Comparison of ENCODE assay signal across 8 cellular contexts in genomic region chr6:157764346-157765068, GRCh38. TPM values are rescaled to one million over a fixed set of nuclear protein-coding genes. Genes with fewer than 3 reads are reported as not detected.
A peak's percentile ranks its signal among the peaks of the same experiment; 100 is the strongest.
DNase-seq lines count a peak whose midpoint lies in the region; ATAC-seq and TF ChIP-seq lines count a peak whose summit lies in the region.

No MANE protein-coding gene starts in this region.

- peak overlapping the region; percentile 83 for H3K4me2 ChIP-seq in OCI-LY3 (ENCODE audit: low read length)

- intact Hi-C loops in esophagus squamous epithelium (cut with DNase I): no loop called here

- no peaks in the 10 kb centered on the region for H3K9me3 Mint-ChIP-seq in activated T-cell treated with anti-CD3 and anti-CD28 coated beads, Interleukin-2, amount 50 U/mL, for 4 hours
- peaks cover 3% of the 10 kb centered on the region for H3K9me3 Mint-ChIP-seq in nephron progenitor cell

- H3K27me3 Mint-ChIP-seq in activated T-cell treated with anti-CD3 and anti-CD28 coated beads, Interleukin-2, amount 50 U/mL, for 4 hours (ENCODE audit: low read depth): peaks cover 2% of the 10 kb centered on the region
- no peaks in the 10 kb centered on the region for H3K27me3 Mint-ChIP-seq in nephron progenitor cell (ENCODE audit: low read depth, poor library complexity)

- no peaks in the 10 kb centered on the region for H3K36me3 ChIP-seq in OCI-LY3 (replicated peaks; ENCODE audit: low read depth, low read length)
- no peaks in the 10 kb centered on the region for H3K36me3 ChIP-seq in esophagus squamous epithelium

- peak overlapping the region; percentile 63 for H3K27ac ChIP-seq in OCI-LY3 (ENCODE audit: low read length)
- peak overlapping the region; percentile 77 to 86 (median 84) for H3K27ac ChIP-seq in esophagus squamous epithelium

- peak in 1 of 4 donors; percentile 17 for TF ChIP-seq POLR2A in esophagus squamous epithelium (IDR thresholded peaks at IDR 0.05)

- H3K36me3 Mint-ChIP-seq in activated T-cell treated with anti-CD3 and anti-CD28 coated beads, Interleukin-2, amount 50 U/mL, for 4 hours (ENCODE audit: insufficient read depth): peaks cover 3% of the 10 kb centered on the region
- H3K36me3 Mint-ChIP-seq in nephron progenitor cell (ENCODE audit: low read depth): no peaks in the 10 kb centered on the region

- WGBS in esophagus squamous epithelium, 2 donors: 7 to 13% methylated on average over 12 of the region's 12 CpGs

- H3K4me1 ChIP-seq in OCI-LY3 (ENCODE audit: low read length): peaks cover 75% of the 10 kb centered on the region
- H3K4me1 ChIP-seq in esophagus squamous epithelium: peaks cover 32 to 59% (median 35%) of the 10 kb centered on the region in 3 donors

- no peak overlapping the region for H3K27ac Mint-ChIP-seq in nephron progenitor cell

- H3K9ac ChIP-seq in OCI-LY3 (ENCODE audit: low read length): no peak overlapping the region

- no peaks in the 10 kb centered on the region for H3K9me3 ChIP-seq in OCI-LY3 (ENCODE audit: insufficient read depth, low read length)
- no peaks in the 10 kb centered on the region for H3K9me3 ChIP-seq in esophagus squamous epithelium

- no peaks in the 10 kb centered on the region for H3K79me2 ChIP-seq in OCI-LY3 (ENCODE audit: low read length)

- peaks cover 85% of the 10 kb centered on the region for H3K4me1 Mint-ChIP-seq in activated T-cell treated with anti-CD3 and anti-CD28 coated beads, Interleukin-2, amount 50 U/mL, for 4 hours (ENCODE audit: low read depth)
- peaks cover 46% of the 10 kb centered on the region for H3K4me1 Mint-ChIP-seq in nephron progenitor cell

- H3K4me3 ChIP-seq in OCI-LY3 (ENCODE audit: low read length) (peak overlapping the region; percentile 65), esophagus squamous epithelium (peak overlapping the region in 2 of 4 donors; percentile 6 to 11)

- TF ChIP-seq CTCF in OCI-LY3 (IDR thresholded peaks at IDR 0.05; ENCODE audit: low read depth, low read length): no peak
- TF ChIP-seq CTCF in esophagus squamous epithelium (IDR thresholded peaks at IDR 0.05): no peak
- TF ChIP-seq CTCF in nephron progenitor cell (IDR thresholded peaks at IDR 0.05): no peak

- H3K4me3 Mint-ChIP-seq in activated T-cell treated with anti-CD3 and anti-CD28 coated beads, Interleukin-2, amount 50 U/mL, for 4 hours: peak overlapping the region; percentile 64
- H3K4me3 Mint-ChIP-seq in nephron progenitor cell: no peak overlapping the region

- ATAC-seq in GM18508 (IDR thresholded peaks at IDR 0.05; ENCODE audit: insufficient read depth, unreplicated experiment): peak; percentile 36
- ATAC-seq in HG02970 (IDR thresholded peaks at IDR 0.05; ENCODE audit: low FRiP score, unreplicated experiment): peak; percentile 53
- ATAC-seq in activated T-cell treated with anti-CD3 and anti-CD28 coated beads, Interleukin-2, amount 50 U/mL, for 4 hours: peak; percentile 66 to 68

- peaks cover 38% of the 10 kb centered on the region for H3K27me3 ChIP-seq in OCI-LY3 (ENCODE audit: low read depth, low read length)
- no peaks in the 10 kb centered on the region for H3K27me3 ChIP-seq in esophagus squamous epithelium

- H4K20me1 ChIP-seq in OCI-LY3 (ENCODE audit: insufficient read depth, low read length): no peaks in the 10 kb centered on the region; the same call in 1 of the 2 replicates

- DNase-seq in activated T-cell treated with anti-CD3 and anti-CD28 coated beads, Interleukin-2, amount 50 U/mL, for 4 hours: peak; percentile 85
- peak; percentile 21 for DNase-seq in esophagus squamous epithelium (lab: John Stamatoyannopoulos, UW)
- DNase-seq in nephron progenitor cell: peak; percentile 16
- DNase-seq in stimulated activated naive CD4-positive, alpha-beta T cell treated with Interleukin-2 at 50 U/mL for 16 hours (lab: John Stamatoyannopoulos, UW): peak; percentile 87
- DNase-seq in NCI-H2107 treated with DMSO at 0.1 percent for 48 hours (lab: John Stamatoyannopoulos, UW; ENCODE audit: unreplicated experiment): no peak

- no peak overlapping the region for H2AFZ ChIP-seq in OCI-LY3 (ENCODE audit: low read depth, low read length)

RNA-seq across cellular contexts. Expression of gene SNX9, which starts 58.5 kb away (rescaled TPM):
- total RNA-seq in activated T-cell treated with anti-CD3 and anti-CD28 coated beads, Interleukin-2, amount 50 U/mL, for 4 hours: 10 to 100 TPM; 39.0 to 52.5 (median 42.8) TPM
- total RNA-seq in esophagus squamous epithelium: 10 to 100 TPM; 19.9 to 39.9 (median 33.5) TPM
